18 cellular contexts compared by ENCODE assay signal in genomic region chr11:60900673-60901404, GRCh38. TPM values are rescaled to one million over a fixed set of nuclear protein-coding genes. Genes with fewer than 3 reads are reported as not detected.
"Had no signal": no experiment of that assay in that cellular context is flagged by ENCODE, and none has a peak within 500 bp of the region (broad histone marks: within the 10 kb centered on the region; RNA-seq: fewer than 3 reads in every experiment).

No MANE protein-coding gene starts in this region.

- H2AFZ ChIP-seq: hepatocyte had no signal

- H3K27me3 Mint-ChIP-seq: activated CD4-positive, alpha-beta T cell treated with anti-CD3 and anti-CD28 coated beads, Interleukin-2, amount 10 ng/mL, durations not matched to agents 24 days and 14 days; dendritic cell treated with granulocyte-macrophage colony-stimulating factor and Interleukin-4, amounts not matched to agents 40 ng/mL and 50 ng/mL, for 4 days; stimulated activated naive CD8-positive, alpha-beta T cell treated with anti-CD3 and anti-CD28 coated beads, Interleukin-15, amount 100 ng/mL, for 72 hours; T-helper 17 cell had no signal

- ATAC-seq: stimulated activated naive CD8-positive, alpha-beta T cell treated with anti-CD3 and anti-CD28 coated beads, Interleukin-15, amount 100 ng/mL, for 72 hours; T-helper 17 cell; WTC11 had no signal

- DNase-seq: activated CD4-positive, alpha-beta T cell treated with anti-CD3 and anti-CD28 coated beads, Interleukin-2, amount 10 ng/mL, durations not matched to agents 24 days and 14 days; activated gamma-delta T cell treated with Interleukin-2 at 50 U/mL for 16 hours; activated T-cell treated with anti-CD3 and anti-CD28 coated beads, Interleukin-2, amount 50 U/mL, for 1 hour; cerebellar nuclear complex; erythroblast; stimulated activated CD4-positive, alpha-beta T cell treated with anti-CD3 and anti-CD28 coated beads, Interleukin-4, amount 100 ng/mL, for 4 hours; stimulated activated naive CD8-positive, alpha-beta T cell treated with anti-CD3 and anti-CD28 coated beads, Interleukin-15, amount 100 ng/mL, for 72 hours; T-helper 17 cell had no signal

- H3K27ac Mint-ChIP-seq: dendritic cell treated with granulocyte-macrophage colony-stimulating factor and Interleukin-4, amounts not matched to agents 40 ng/mL and 50 ng/mL, for 4 days; nephron; stimulated activated naive CD8-positive, alpha-beta T cell treated with anti-CD3 and anti-CD28 coated beads, Interleukin-15, amount 100 ng/mL, for 72 hours; T-helper 17 cell; WTC11 had no signal

- H3K27ac ChIP-seq: adrenal gland, hepatocyte, skin epidermis had no signal

- H3K9me3 Mint-ChIP-seq: activated CD4-positive, alpha-beta T cell treated with anti-CD3 and anti-CD28 coated beads, Interleukin-2, amount 10 ng/mL, durations not matched to agents 24 days and 14 days; brain; dendritic cell treated with granulocyte-macrophage colony-stimulating factor and Interleukin-4, amounts not matched to agents 40 ng/mL and 50 ng/mL, for 4 days; nephron; stimulated activated naive CD8-positive, alpha-beta T cell treated with anti-CD3 and anti-CD28 coated beads, Interleukin-15, amount 100 ng/mL, for 72 hours; WTC11 had no signal

- H3K9me3 ChIP-seq: adrenal gland had no signal

- H3K4me2 ChIP-seq: hepatocyte had no signal

- H3K27me3 ChIP-seq: adrenal gland, hepatocyte had no signal

- H3K4me3 Mint-ChIP-seq: activated CD4-positive, alpha-beta T cell treated with anti-CD3 and anti-CD28 coated beads, Interleukin-2, amount 10 ng/mL, durations not matched to agents 24 days and 14 days; dendritic cell treated with granulocyte-macrophage colony-stimulating factor and Interleukin-4, amounts not matched to agents 40 ng/mL and 50 ng/mL, for 4 days; nephron; stimulated activated naive CD8-positive, alpha-beta T cell treated with anti-CD3 and anti-CD28 coated beads, Interleukin-15, amount 100 ng/mL, for 72 hours; T-helper 17 cell; WTC11 had no signal

- H3K4me3 ChIP-seq: adrenal gland, hepatocyte, lung, skin epidermis had no signal

RNA-seq across cellular contexts. Expression of gene TMEM132A, which starts 23.4 kb away (rescaled TPM):
- total RNA-seq: T-helper 17 cell had no signal

RNA-seq across cellular contexts. Expression of gene ZP1, which starts 33.5 kb away (rescaled TPM):
- total RNA-seq: activated CD4-positive, alpha-beta T cell treated with anti-CD3 and anti-CD28 coated beads, Interleukin-2, amount 10 ng/mL, durations not matched to agents 24 days and 14 days; hepatocyte; kidney epithelial cell; lung; T-helper 17 cell; WTC11 had no signal

RNA-seq across cellular contexts. Expression of gene PTGDR2, which starts 45.1 kb away (rescaled TPM):
- total RNA-seq: kidney epithelial cell, osteoblast had no signal
